20 cellular contexts compared by ENCODE assay signal in the genomic region with DNA sequence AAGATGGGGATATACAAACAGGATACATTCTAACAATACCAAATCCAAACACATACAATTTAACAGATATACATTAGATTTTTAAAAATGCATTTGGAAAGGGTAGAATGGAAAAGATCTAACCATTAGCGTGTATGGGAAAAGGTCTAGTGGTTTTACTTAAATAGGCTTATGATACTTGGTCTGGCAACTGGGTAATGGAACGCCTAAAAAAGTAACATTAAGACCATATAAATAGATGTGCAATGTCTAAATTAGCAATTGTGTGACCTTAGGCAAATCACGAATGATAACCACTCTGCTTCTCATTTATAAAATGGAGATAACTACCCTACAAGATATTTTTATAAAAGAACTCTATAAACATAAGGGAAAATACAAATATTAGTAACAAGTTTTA.
DNase-seq lines count a peak whose midpoint lies in the region; ATAC-seq and TF ChIP-seq lines count a peak whose summit lies in the region.
"Had no signal": no experiment of that assay in that cellular context is flagged by ENCODE, and none has a peak within 500 bp of the region (broad histone marks: within the 10 kb centered on the region; RNA-seq: fewer than 3 reads in every experiment).

No MANE protein-coding gene starts in this region.

- H3K36me3 Mint-ChIP-seq in activated naive CD8-positive, alpha-beta T cell treated with anti-CD3 and anti-CD28 coated beads, Interleukin-2, amount 50 U/mL, for 24 hours (ENCODE audit: low read depth) = peaks cover 18% of the 10 kb centered on the region
- peaks cover 10% of the 10 kb centered on the region for H3K36me3 Mint-ChIP-seq in activated naive CD8-positive, alpha-beta T cell treated with anti-CD3 and anti-CD28 coated beads for 36 hours
- peaks cover 4% of the 10 kb centered on the region for H3K36me3 Mint-ChIP-seq in T-helper 17 cell (ENCODE audit: low read depth)
- H3K36me3 Mint-ChIP-seq in stimulated activated naive B cell treated with anti-CD40 and anti-IgM and Interleukin-4, amounts not matched to agents 10 μg/mL and 1 μg/mL and 100 μg/mL, for 72 hours = peaks cover 22 to 33% of the 10 kb centered on the region in 2 donors

- ATAC-seq in activated naive CD8-positive, alpha-beta T cell treated with anti-CD3 and anti-CD28 coated beads, Interleukin-2, amount 50 U/mL, for 24 hours = no peak
- ATAC-seq in GM19351 (IDR thresholded peaks at IDR 0.05; ENCODE audit: unreplicated experiment) = peak; percentile 58
- ATAC-seq in T-helper 17 cell = no peak
- ATAC-seq in stimulated activated naive B cell treated with anti-CD40 and anti-IgM and Interleukin-4, amounts not matched to agents 10 μg/mL and 1 μg/mL and 100 μg/mL, for 72 hours (replicated peaks) = peak; percentile 51 to 66
- no peak for ATAC-seq in right cardiac atrium
- ATAC-seq: CD8-positive, alpha-beta T cell had no signal

- no peak for TF ChIP-seq POLR2A in breast epithelium (IDR thresholded peaks at IDR 0.05)

- H3K27ac ChIP-seq in breast epithelium = no peak overlapping the region
- H3K27ac ChIP-seq in right cardiac atrium (ENCODE audit: low read length) = no peak overlapping the region
- H3K27ac ChIP-seq: 22Rv1, BLaER1, C4-2B had no signal

- H3K36me3 ChIP-seq in breast epithelium = no peaks in the 10 kb centered on the region
- H3K36me3 ChIP-seq: HAP-1 had no signal

- TF ChIP-seq CTCF in breast epithelium (IDR thresholded peaks at IDR 0.05) = no peak

- no peak overlapping the region for H3K4me3 Mint-ChIP-seq in activated naive CD8-positive, alpha-beta T cell treated with anti-CD3 and anti-CD28 coated beads, Interleukin-2, amount 50 U/mL, for 24 hours
- no peak overlapping the region for H3K4me3 Mint-ChIP-seq in activated naive CD8-positive, alpha-beta T cell treated with anti-CD3 and anti-CD28 coated beads for 36 hours
- H3K4me3 Mint-ChIP-seq in T-helper 17 cell = no peak overlapping the region
- no peak overlapping the region for H3K4me3 Mint-ChIP-seq in stimulated activated naive B cell treated with anti-CD40 and anti-IgM and Interleukin-4, amounts not matched to agents 10 μg/mL and 1 μg/mL and 100 μg/mL, for 72 hours
- H3K4me3 Mint-ChIP-seq: B cell; CD4-positive, CD25-positive, alpha-beta regulatory T cell; CD8-positive, alpha-beta T cell; HFFc6 had no signal

- 76% methylated on average over 3 of the region's 3 CpGs for WGBS in right cardiac atrium

- no peaks in the 10 kb centered on the region for H3K4me1 ChIP-seq in breast epithelium
- H3K4me1 ChIP-seq in right cardiac atrium (ENCODE audit: control insufficient read depth, insufficient read depth, low read length) = no peaks in the 10 kb centered on the region
- H3K4me1 ChIP-seq: BLaER1, Caco-2 had no signal

- no peaks in the 10 kb centered on the region for H3K27me3 ChIP-seq in breast epithelium
- no peaks in the 10 kb centered on the region for H3K27me3 ChIP-seq in right cardiac atrium (ENCODE audit: control insufficient read depth, insufficient read depth)
- H3K27me3 ChIP-seq: BLaER1 had no signal

- H3K9me3 ChIP-seq in T-helper 17 cell (ENCODE audit: control insufficient read depth, low read length, poor library complexity, severe bottlenecking) (no peaks in the 10 kb centered on the region), breast epithelium (no peaks in the 10 kb centered on the region), right cardiac atrium (ENCODE audit: control insufficient read depth, low read length) (no peaks in the 10 kb centered on the region)
- H3K9me3 ChIP-seq: BLaER1, Caco-2, HAP-1 had no signal

- H3K4me3 ChIP-seq in breast epithelium (no peak overlapping the region), right cardiac atrium (ENCODE audit: low read length) (no peak overlapping the region)
- H3K4me3 ChIP-seq: BLaER1, HAP-1 had no signal

- H3K9me3 Mint-ChIP-seq in activated naive CD8-positive, alpha-beta T cell treated with anti-CD3 and anti-CD28 coated beads, Interleukin-2, amount 50 U/mL, for 24 hours = no peaks in the 10 kb centered on the region
- H3K9me3 Mint-ChIP-seq in activated naive CD8-positive, alpha-beta T cell treated with anti-CD3 and anti-CD28 coated beads for 36 hours = no peaks in the 10 kb centered on the region
- no peaks in the 10 kb centered on the region for H3K9me3 Mint-ChIP-seq in stimulated activated naive B cell treated with anti-CD40 and anti-IgM and Interleukin-4, amounts not matched to agents 10 μg/mL and 1 μg/mL and 100 μg/mL, for 72 hours
- H3K9me3 Mint-ChIP-seq: CD4-positive, CD25-positive, alpha-beta regulatory T cell; CD8-positive, alpha-beta T cell; HFFc6 had no signal

- no peak for DNase-seq in activated naive CD8-positive, alpha-beta T cell treated with anti-CD3 and anti-CD28 coated beads, Interleukin-2, amount 50 U/mL, for 24 hours
- DNase-seq in activated naive CD8-positive, alpha-beta T cell treated with anti-CD3 and anti-CD28 coated beads for 36 hours = no peak
- DNase-seq in T-helper 17 cell = no peak
- no peak for DNase-seq in stimulated activated naive B cell treated with anti-CD40 and anti-IgM and Interleukin-4, amounts not matched to agents 10 μg/mL and 1 μg/mL and 100 μg/mL, for 72 hours
- DNase-seq in breast epithelium (ENCODE audit: low spot score in 2 of 2) = no peak
- no peak for DNase-seq in HuH-7.5 (ENCODE audit: low spot score)
- no peak for DNase-seq in right cardiac atrium
- DNase-seq: Caco-2; CD4-positive, CD25-positive, alpha-beta regulatory T cell; CD8-positive, alpha-beta T cell; DMS153; DND-41; GOT3; HFFc6 had no signal

- peak overlapping the region; percentile 83 for H3K27ac Mint-ChIP-seq in activated naive CD8-positive, alpha-beta T cell treated with anti-CD3 and anti-CD28 coated beads, Interleukin-2, amount 50 U/mL, for 24 hours
- no peak overlapping the region for H3K27ac Mint-ChIP-seq in activated naive CD8-positive, alpha-beta T cell treated with anti-CD3 and anti-CD28 coated beads for 36 hours
- H3K27ac Mint-ChIP-seq in T-helper 17 cell = peak overlapping the region; percentile 70
- peak overlapping the region; percentile 37 for H3K27ac Mint-ChIP-seq in stimulated activated naive B cell treated with anti-CD40 and anti-IgM and Interleukin-4, amounts not matched to agents 10 μg/mL and 1 μg/mL and 100 μg/mL, for 72 hours
- H3K27ac Mint-ChIP-seq: B cell; CD4-positive, CD25-positive, alpha-beta regulatory T cell; CD8-positive, alpha-beta T cell; HFFc6 had no signal

- H3K27me3 Mint-ChIP-seq in activated naive CD8-positive, alpha-beta T cell treated with anti-CD3 and anti-CD28 coated beads, Interleukin-2, amount 50 U/mL, for 24 hours = no peaks in the 10 kb centered on the region
- H3K27me3 Mint-ChIP-seq in activated naive CD8-positive, alpha-beta T cell treated with anti-CD3 and anti-CD28 coated beads for 36 hours = no peaks in the 10 kb centered on the region
- H3K27me3 Mint-ChIP-seq in T-helper 17 cell = no peaks in the 10 kb centered on the region
- no peaks in the 10 kb centered on the region for H3K27me3 Mint-ChIP-seq in stimulated activated naive B cell treated with anti-CD40 and anti-IgM and Interleukin-4, amounts not matched to agents 10 μg/mL and 1 μg/mL and 100 μg/mL, for 72 hours
- H3K27me3 Mint-ChIP-seq: B cell; CD4-positive, CD25-positive, alpha-beta regulatory T cell had no signal

- intact Hi-C loops in breast epithelium (cut with DNase I; ENCODE audit: low total_unique reads) (no loop called here), right cardiac atrium (cut with DNase I) (no loop called here)

- peaks cover 45% of the 10 kb centered on the region for H3K4me1 Mint-ChIP-seq in activated naive CD8-positive, alpha-beta T cell treated with anti-CD3 and anti-CD28 coated beads, Interleukin-2, amount 50 U/mL, for 24 hours
- peaks cover 13% of the 10 kb centered on the region for H3K4me1 Mint-ChIP-seq in activated naive CD8-positive, alpha-beta T cell treated with anti-CD3 and anti-CD28 coated beads for 36 hours
- peaks cover 6% of the 10 kb centered on the region for H3K4me1 Mint-ChIP-seq in T-helper 17 cell
- H3K4me1 Mint-ChIP-seq in stimulated activated naive B cell treated with anti-CD40 and anti-IgM and Interleukin-4, amounts not matched to agents 10 μg/mL and 1 μg/mL and 100 μg/mL, for 72 hours = peaks cover 5% of the 10 kb centered on the region in 2 donors

Comparison
In these comparisons a context has a peak if more than half of its experiments do, and no peak if none do; other contexts are left out.
1. ATAC-seq: peak in GM19351 (single experiment) and stimulated activated naive B cell treated with anti-CD40 and anti-IgM and Interleukin-4, amounts not matched to agents 10 μg/mL and 1 μg/mL and 100 μg/mL, for 72 hours (2 of 2); none in activated naive CD8-positive, alpha-beta T cell treated with anti-CD3 and anti-CD28 coated beads, Interleukin-2, amount 50 U/mL, for 24 hours (single experiment), T-helper 17 cell (single experiment) and right cardiac atrium (0 of 2).